27 cellular contexts compared by ENCODE assay signal in the genomic region with DNA sequence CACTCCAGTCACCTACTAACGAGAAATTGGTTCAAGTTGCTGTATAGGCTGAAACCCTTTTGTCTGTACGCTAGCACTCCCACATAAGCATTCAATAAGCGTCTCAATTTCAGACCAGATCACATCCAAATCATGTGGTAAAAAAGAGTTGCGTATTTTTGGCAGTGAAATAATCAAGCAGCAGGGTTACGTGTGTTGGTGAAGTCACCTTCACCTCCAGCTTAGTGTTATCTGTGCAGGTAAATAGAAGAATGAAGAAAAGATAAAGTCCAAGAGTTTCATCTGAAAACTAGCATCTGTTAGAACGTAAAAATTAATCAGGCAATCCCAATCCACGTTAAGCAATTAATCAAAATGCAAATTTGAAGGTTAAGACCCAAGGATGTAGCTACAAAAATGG.
"Had no signal": no experiment of that assay in that cellular context is flagged by ENCODE, and none has a peak within 500 bp of the region (broad histone marks: within the 10 kb centered on the region; RNA-seq: fewer than 3 reads in every experiment).

No MANE protein-coding gene starts in this region.

- H3K4me3 Mint-ChIP-seq: activated CD8-positive, alpha-beta memory T cell treated with anti-CD3 and anti-CD28 coated beads, Interleukin-2, amount 10 ng/mL, durations not matched to agents 7 days and 5 days; activated naive CD8-positive, alpha-beta T cell; activated T-cell treated with anti-CD3 and anti-CD28 coated beads, Interleukin-2, amount 50 U/mL, for 24 hours; activated T-helper 1 cell treated with anti-CD3 and anti-CD28 coated beads, Interleukin-12 subunit alpha, Interleukin-12 subunit beta, Interleukin-2, Interleukin-4 antibody, amounts not matched to agents 30 ng/mL and 10 ng/mL and 1 ng/mL, durations not matched to agents 14 hours and 24 hours and 36 hours; T-helper 1 cell treated with Interleukin-12 subunit alpha and Interleukin-12 subunit beta and Interleukin-4 antibody, amounts not matched to agents 30 μg/mL and 1 μg/mL, for 36 hours; WTC11 had no signal

- H3K27me3 Mint-ChIP-seq: activated CD8-positive, alpha-beta memory T cell treated with anti-CD3 and anti-CD28 coated beads, Interleukin-2, amount 10 ng/mL, durations not matched to agents 7 days and 5 days; activated naive CD8-positive, alpha-beta T cell; activated T-cell treated with anti-CD3 and anti-CD28 coated beads, Interleukin-2, amount 50 U/mL, for 24 hours had no signal

- H3K4me1 Mint-ChIP-seq: WTC11 had no signal

- H3K9me3 ChIP-seq: adrenal gland, breast epithelium, Peyer's patch had no signal

- H3K4me3 ChIP-seq: adrenal gland, breast epithelium, Peyer's patch had no signal

- ATAC-seq: activated CD8-positive, alpha-beta memory T cell treated with anti-CD3 and anti-CD28 coated beads, Interleukin-2, amount 10 ng/mL, durations not matched to agents 7 days and 5 days; WTC11 had no signal

- DNase-seq: activated CD4-positive, alpha-beta T cell treated with anti-CD3 and anti-CD28 coated beads for 48 hours; activated CD4-positive, alpha-beta T cell treated with anti-CD3 and anti-CD28 coated beads, Interleukin-2, amount 50 U/mL, for 4 hours; activated CD4-positive, CD25-positive, alpha-beta regulatory T cell treated with anti-CD3 and anti-CD28 coated beads, Interleukin-2, amount 50 U/mL, for 72 hours; activated CD8-positive, alpha-beta memory T cell treated with anti-CD3 and anti-CD28 coated beads, Interleukin-2, amount 10 ng/mL, durations not matched to agents 7 days and 5 days; activated effector memory CD4-positive, alpha-beta T cell treated with Interleukin-2 at 50 U/mL for 16 hours; activated naive CD4-positive, alpha-beta T cell; activated T-cell treated with anti-CD3 and anti-CD28 coated beads, Interleukin-2, amount 50 U/mL, for 24 hours; adrenal gland; anterior cingulate cortex; caudate nucleus; Karpas-422; NCI-H1105 treated with DMSO at 0.1 percent for 48 hours; NCI-H1436 treated with DMSO at 0.1 percent for 48 hours; NCI-H187; NCI-H2081; NCI-H510A treated with DMSO at 0.1 percent for 48 hours; NCI-H69; NK-92 treated with Interleukin-12 subunit alpha and Interleukin-12 subunit beta, amount 100 ng/mL, for 24 hours; Peyer's patch; Right ventricle myocardium superior; T-helper 9 cell had no signal

- H3K27ac ChIP-seq: adrenal gland, breast epithelium, Peyer's patch, RWPE1 had no signal

- H3K27me3 ChIP-seq: adrenal gland, breast epithelium, Peyer's patch had no signal

- H3K4me1 ChIP-seq: adrenal gland, breast epithelium, Peyer's patch had no signal

- H3K9me3 Mint-ChIP-seq: activated T-cell treated with anti-CD3 and anti-CD28 coated beads, Interleukin-2, amount 50 U/mL, for 24 hours; activated T-helper 1 cell treated with anti-CD3 and anti-CD28 coated beads, Interleukin-12 subunit alpha, Interleukin-12 subunit beta, Interleukin-2, Interleukin-4 antibody, amounts not matched to agents 30 ng/mL and 10 ng/mL and 1 ng/mL, durations not matched to agents 14 hours and 24 hours and 36 hours; T-helper 1 cell treated with Interleukin-12 subunit alpha and Interleukin-12 subunit beta and Interleukin-4 antibody, amounts not matched to agents 30 μg/mL and 1 μg/mL, for 36 hours; WTC11 had no signal

- H3K27ac Mint-ChIP-seq: activated CD8-positive, alpha-beta memory T cell treated with anti-CD3 and anti-CD28 coated beads, Interleukin-2, amount 10 ng/mL, durations not matched to agents 7 days and 5 days; activated naive CD8-positive, alpha-beta T cell; activated T-helper 1 cell treated with anti-CD3 and anti-CD28 coated beads, Interleukin-12 subunit alpha, Interleukin-12 subunit beta, Interleukin-2, Interleukin-4 antibody, amounts not matched to agents 30 ng/mL and 10 ng/mL and 1 ng/mL, durations not matched to agents 14 hours and 24 hours and 36 hours; T-helper 1 cell treated with Interleukin-12 subunit alpha and Interleukin-12 subunit beta and Interleukin-4 antibody, amounts not matched to agents 30 μg/mL and 1 μg/mL, for 36 hours; WTC11 had no signal
